In the genomic region with DNA sequence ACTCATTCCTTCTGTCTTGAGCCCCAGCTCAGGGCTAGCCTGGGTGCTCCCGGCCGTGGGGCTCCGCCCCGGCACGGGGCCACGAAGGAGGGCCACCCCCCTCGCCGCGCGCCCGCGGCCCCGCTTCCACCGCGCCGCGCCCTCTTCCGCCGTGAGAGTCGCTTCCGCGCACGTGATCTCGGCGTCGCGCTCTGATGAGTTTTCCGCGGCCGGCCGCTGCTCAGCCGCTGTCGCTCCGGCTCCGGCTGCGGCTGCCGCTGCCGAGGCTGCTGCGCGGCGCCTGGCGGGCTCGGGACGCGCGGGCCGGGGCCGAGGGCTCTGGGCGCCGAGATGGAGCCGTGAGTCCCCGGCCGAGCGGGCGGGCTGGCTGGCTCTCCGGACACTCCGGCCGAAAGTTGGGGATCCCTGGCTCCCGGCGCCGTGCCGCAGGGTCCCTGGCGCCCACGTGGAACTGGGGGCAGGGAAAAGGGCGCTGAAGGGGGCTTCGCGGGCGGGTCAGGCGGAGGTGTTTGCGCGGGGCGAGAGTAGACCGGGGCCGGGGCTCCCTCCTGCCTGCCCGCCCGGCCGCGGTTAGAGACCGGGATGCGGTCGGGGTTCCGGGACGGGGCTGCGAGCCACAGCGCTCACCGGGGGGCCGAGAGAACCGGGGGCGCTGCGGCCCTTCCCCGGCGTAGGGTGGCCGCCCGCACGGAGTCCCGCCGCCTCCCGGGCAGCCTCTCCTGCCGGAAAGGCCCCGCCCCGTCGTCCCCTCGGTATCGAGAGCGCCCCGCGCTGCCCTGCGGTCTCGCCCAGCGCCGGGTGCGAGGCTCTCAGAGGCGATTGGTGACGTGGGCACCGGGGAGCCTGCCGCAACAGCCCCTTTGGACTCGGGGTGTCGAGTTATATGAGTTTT, we compare ENCODE assay signal across 8 cellular contexts. TPM values are rescaled to one million over a fixed set of nuclear protein-coding genes. Genes with fewer than 3 reads are reported as not detected.
DNase-seq lines count a peak whose midpoint lies in the region; ATAC-seq and TF ChIP-seq lines count a peak whose summit lies in the region.

A gene with protein sequence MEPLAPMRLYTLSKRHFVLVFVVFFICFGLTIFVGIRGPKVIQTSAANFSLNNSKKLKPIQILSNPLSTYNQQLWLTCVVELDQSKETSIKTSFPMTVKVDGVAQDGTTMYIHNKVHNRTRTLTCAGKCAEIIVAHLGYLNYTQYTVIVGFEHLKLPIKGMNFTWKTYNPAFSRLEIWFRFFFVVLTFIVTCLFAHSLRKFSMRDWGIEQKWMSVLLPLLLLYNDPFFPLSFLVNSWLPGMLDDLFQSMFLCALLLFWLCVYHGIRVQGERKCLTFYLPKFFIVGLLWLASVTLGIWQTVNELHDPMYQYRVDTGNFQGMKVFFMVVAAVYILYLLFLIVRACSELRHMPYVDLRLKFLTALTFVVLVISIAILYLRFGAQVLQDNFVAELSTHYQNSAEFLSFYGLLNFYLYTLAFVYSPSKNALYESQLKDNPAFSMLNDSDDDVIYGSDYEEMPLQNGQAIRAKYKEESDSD (plus strand): TSS at position 197 of the 892 bp plus-strand sequence. CDS start 134 bp downstream, at position 331.

- peak within 1 kb of the TSS; percentile 89 for H3K27ac Mint-ChIP-seq in chondrocyte (ENCODE audit: unreplicated experiment)

- peak; percentile 21 for DNase-seq in AG04449 (ENCODE audit: low read depth, low spot score)
- DNase-seq in NCI-H345 treated with DMSO at 0.1 percent for 48 hours (lab: John Stamatoyannopoulos, UW; ENCODE audit: unreplicated experiment): peak; percentile 64
- DNase-seq in activated CD4-positive, alpha-beta T cell treated with anti-CD3 and anti-CD28 coated beads for 24 hours (ENCODE audit: low read depth in 2 of 2): peak; percentile 74 to 80
- no peak for DNase-seq in chondrocyte (ENCODE audit: low spot score)
- peak; percentile 84 for DNase-seq in kidney tubule cell (ENCODE audit: low spot score)
- DNase-seq in stimulated activated CD4-positive, alpha-beta T cell treated with anti-CD3 and anti-CD28 coated beads, Interleukin-1b, Interleukin-23, amount 100 ng/mL, for 24 hours (ENCODE audit: low read depth in 4 of 4, low spot score in 1 of 4): peak; percentile 70 to 81 (median 76)

- CTCF ChIA-PET in AG04449 (lab: Yijun Ruan, JAX): interaction anchor here (0.6 to 3.1 kb wide), 8 partner anchors 9 to 346 kb away, joined by 3 to 13 read pairs (median 4); no protein-coding TSS in a partner anchor

- H3K4me3 Mint-ChIP-seq in chondrocyte (ENCODE audit: unreplicated experiment): peak within 1 kb of the TSS; percentile 98

- peaks cover 32% of the 10 kb centered on the region for H3K4me1 Mint-ChIP-seq in chondrocyte (ENCODE audit: low read depth)

- POLR2A ChIA-PET in AG04449 (lab: Yijun Ruan, JAX): no interaction called here

- no peaks in the 10 kb centered on the region for H3K9me3 Mint-ChIP-seq in chondrocyte (ENCODE audit: low read depth)

- H3K4me3 ChIP-seq in AG04449 (ENCODE audit: low read depth, low read length): peak within 1 kb of the TSS; percentile 79

- no peaks in the 10 kb centered on the region for H3K36me3 Mint-ChIP-seq in chondrocyte (ENCODE audit: low read depth)

- ATAC-seq in GM18861 (IDR thresholded peaks at IDR 0.05; ENCODE audit: unreplicated experiment) (peak; percentile 74), HG03097 (IDR thresholded peaks at IDR 0.05; ENCODE audit: low FRiP score, unreplicated experiment) (peak; percentile 81)

- no peaks in the 10 kb centered on the region for H3K27me3 Mint-ChIP-seq in chondrocyte (ENCODE audit: low read depth)

- TF ChIP-seq CTCF in AG04449 (IDR thresholded peaks at IDR 0.05; ENCODE audit: insufficient read depth, low read length, missing control alignments): peak; percentile 15
- peak; percentile 21 for TF ChIP-seq CTCF in chondrocyte (IDR thresholded peaks at IDR 0.05)

RNA-seq across cellular contexts. Expression of the gene that starts here (rescaled TPM):
- total RNA-seq in chondrocyte: 39.0 to 42.2 TPM (median 41.6 TPM) in 3 replicates
